ENCODE assay signal across 12 cellular contexts in the genomic region with DNA sequence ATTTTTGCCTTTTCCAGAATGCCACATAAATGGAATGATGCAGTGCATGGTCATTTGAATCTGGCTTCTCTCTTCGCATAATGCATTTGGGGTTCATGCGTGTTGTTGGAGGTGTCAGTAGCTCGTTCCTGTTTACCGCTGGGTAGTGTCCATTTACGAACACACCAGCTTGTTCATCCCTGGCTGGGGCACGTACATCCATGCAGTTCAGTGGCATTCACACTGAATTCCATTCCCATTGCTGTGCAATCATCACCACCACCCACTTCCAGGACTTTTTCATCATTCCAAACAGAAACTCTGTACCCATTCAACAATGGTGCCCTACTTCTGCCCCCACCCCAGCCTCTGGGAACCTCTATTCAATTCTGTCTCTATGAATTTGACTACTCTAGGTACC.
"Had no signal": no experiment of that assay in that cellular context is flagged by ENCODE, and none has a peak within 500 bp of the region (broad histone marks: within the 10 kb centered on the region; RNA-seq: fewer than 3 reads in every experiment).

No MANE protein-coding gene starts in this region.

- H3K4me3 ChIP-seq: body of pancreas, gastrocnemius medialis, ovary had no signal

- H3K36me3 ChIP-seq: gastrocnemius medialis, ovary had no signal

- H3K9me3 ChIP-seq: body of pancreas, gastrocnemius medialis, ovary had no signal

- DNase-seq: activated CD4-positive, alpha-beta T cell treated with anti-CD3 and anti-CD28 coated beads, Interleukin-2, amount 10 ng/mL, durations not matched to agents 7 days and 5 days; activated CD4-positive, CD25-positive, alpha-beta regulatory T cell; activated naive CD4-positive, alpha-beta T cell treated with anti-CD3 and anti-CD28 coated beads for 36 hours; activated T-cell treated with anti-CD3 and anti-CD28 coated beads for 4 hours; body of pancreas; gastrocnemius medialis; left ventricle myocardium superior; nephron progenitor cell; ovary; stimulated activated CD4-positive, alpha-beta T cell treated with anti-CD3 and anti-CD28 coated beads, Interleukin-15, amount 100 ng/mL, for 24 hours; stimulated activated CD4-positive, alpha-beta T cell treated with anti-CD3 and anti-CD28 coated beads, Interleukin-4, amount 100 ng/mL, for 24 hours had no signal

- H3K27me3 ChIP-seq: body of pancreas, gastrocnemius medialis, ovary had no signal

- ATAC-seq: activated T-helper 17 cell treated with anti-CD3 and anti-CD28 coated beads, Interleukin-2, amount 50 U/mL, for 72 hours; body of pancreas; gastrocnemius medialis; left ventricle myocardium superior had no signal

- H3K4me1 ChIP-seq: gastrocnemius medialis had no signal

- H3K27ac ChIP-seq: body of pancreas, gastrocnemius medialis, ovary had no signal
